Comparison of ENCODE assay signal across 8 cellular contexts in genomic region chr2:69829243-69830044, GRCh38. TPM values are rescaled to one million over a fixed set of nuclear protein-coding genes. Genes with fewer than 3 reads are reported as not detected.
DNase-seq lines count a peak whose midpoint lies in the region; ATAC-seq, FAIRE-seq and TF ChIP-seq lines count a peak whose summit lies in the region.

A gene with protein sequence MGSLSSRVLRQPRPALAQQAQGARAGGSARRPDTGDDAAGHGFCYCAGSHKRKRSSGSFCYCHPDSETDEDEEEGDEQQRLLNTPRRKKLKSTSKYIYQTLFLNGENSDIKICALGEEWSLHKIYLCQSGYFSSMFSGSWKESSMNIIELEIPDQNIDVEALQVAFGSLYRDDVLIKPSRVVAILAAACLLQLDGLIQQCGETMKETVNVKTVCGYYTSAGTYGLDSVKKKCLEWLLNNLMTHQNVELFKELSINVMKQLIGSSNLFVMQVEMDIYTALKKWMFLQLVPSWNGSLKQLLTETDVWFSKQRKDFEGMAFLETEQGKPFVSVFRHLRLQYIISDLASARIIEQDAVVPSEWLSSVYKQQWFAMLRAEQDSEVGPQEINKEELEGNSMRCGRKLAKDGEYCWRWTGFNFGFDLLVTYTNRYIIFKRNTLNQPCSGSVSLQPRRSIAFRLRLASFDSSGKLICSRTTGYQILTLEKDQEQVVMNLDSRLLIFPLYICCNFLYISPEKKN (plus strand): TSS chr2:69829660. CDS start chr2:69829893, 233 bp downstream.

- WGBS in pancreas, 2 donors: 0% methylated on average over 66 to 74 of the region's 74 CpGs
- WGBS in thyroid gland, 2 donors: 0 to 1% methylated on average over 25 to 29 of the region's 74 CpGs

- intact Hi-C loops in Right ventricle myocardium superior (cut with DNase I) (no loop called here), pancreas (cut with DNase I) (no loop called here), thyroid gland (cut with DNase I) (no loop called here)

- H2AFZ ChIP-seq in SU-DHL-6 (ENCODE audit: low read depth, low read length, severe bottlenecking): peak within 1 kb of the TSS; percentile 83

- H3K9me3 ChIP-seq in SU-DHL-6 (ENCODE audit: insufficient read depth, low read length): no peaks in the 10 kb centered on the region
- no peaks in the 10 kb centered on the region for H3K9me3 ChIP-seq in pancreas
- no peaks in the 10 kb centered on the region for H3K9me3 ChIP-seq in thyroid gland

- H3F3A ChIP-seq in SU-DHL-6 (ENCODE audit: insufficient read depth): no peaks in the 10 kb centered on the region

- H4K20me1 ChIP-seq in SU-DHL-6 (ENCODE audit: low read depth, low read length): no peaks in the 10 kb centered on the region

- H3K36me3 ChIP-seq in SU-DHL-6 (ENCODE audit: low read length) (0 out of 2 replicates have a peak, but pooled peaks cover under 1% of the 10 kb centered on the region), pancreas (peaks cover 0 to 5% (median 0%) of the 10 kb centered on the region in 3 donors), thyroid gland (no peaks in the 10 kb centered on the region)

- H3K27me3 Mint-ChIP-seq in activated naive CD8-positive, alpha-beta T cell treated with anti-CD3 and anti-CD28 coated beads, Interleukin-2, amount 10 ng/mL, durations not matched to agents 7 days and 5 days: no peaks in the 10 kb centered on the region

- H3K4me1 ChIP-seq in pancreas (peaks cover 0 to 11% (median 4%) of the 10 kb centered on the region in 3 donors), thyroid gland (peaks cover 14 to 24% of the 10 kb centered on the region in 2 donors)

- H3K27ac ChIP-seq in SU-DHL-6 (ENCODE audit: low read depth, low read length): peak within 1 kb of the TSS; percentile 51
- H3K27ac ChIP-seq in pancreas: peak within 1 kb of the TSS; percentile 64 to 96 (median 84)
- H3K27ac ChIP-seq in thyroid gland: peak within 1 kb of the TSS; percentile 70 to 96 (median 94)

- H3K27me3 ChIP-seq in SU-DHL-6 (ENCODE audit: low read length) (no peaks in the 10 kb centered on the region), pancreas (no peaks in the 10 kb centered on the region), thyroid gland (no peaks in the 10 kb centered on the region)

- peak within 1 kb of the TSS; percentile 86 for H3K4me3 ChIP-seq in GM12875 (ENCODE audit: low read depth, low read length)
- peak within 1 kb of the TSS; percentile 85 for H3K4me3 ChIP-seq in SU-DHL-6 (ENCODE audit: insufficient read depth, low read length, poor library complexity, severe bottlenecking)
- H3K4me3 ChIP-seq in pancreas: peak within 1 kb of the TSS; percentile 89 to 99 (median 94)
- H3K4me3 ChIP-seq in thyroid gland (replicated peaks in 1 of 3): peak within 1 kb of the TSS; percentile 62 to 85 (median 71)

- TF ChIP-seq CTCF in GM12875 (IDR thresholded peaks at IDR 0.05; ENCODE audit: borderline replicate concordance, insufficient read depth, low read depth, low read length) (no peak), SU-DHL-6 (IDR thresholded peaks at IDR 0.05; ENCODE audit: insufficient read depth, low read length, poor library complexity, severe bottlenecking) (no peak), pancreas (IDR thresholded peaks at IDR 0.05) (no peak), thyroid gland (IDR thresholded peaks at IDR 0.05) (no peak)

- H3K36me3 Mint-ChIP-seq in activated naive CD8-positive, alpha-beta T cell treated with anti-CD3 and anti-CD28 coated beads, Interleukin-2, amount 10 ng/mL, durations not matched to agents 7 days and 5 days: peaks cover 17% of the 10 kb centered on the region

- POLR2A ChIA-PET in activated naive CD8-positive, alpha-beta T cell treated with anti-CD3 and anti-CD28 coated beads, Interleukin-2, amount 10 ng/mL, durations not matched to agents 7 days and 5 days (lab: Charles Lee): interaction anchor here (0.6 to 1.6 kb wide), 10 partner anchors 13 to 463 kb away, joined by 3 to 5 read pairs (median 3); partner anchors contain the start of genes ANXA4, NFU1 and SNRNP27

- ATAC-seq in HG02763 (IDR thresholded peaks at IDR 0.05; ENCODE audit: unreplicated experiment) (peak; percentile 92), Right ventricle myocardium superior (ENCODE audit: poor library complexity) (peak; percentile 99), pancreas (peak; percentile 92 to 97 (median 94))
- peak; percentile 94 for ATAC-seq in activated naive CD8-positive, alpha-beta T cell treated with anti-CD3 and anti-CD28 coated beads, Interleukin-2, amount 10 ng/mL, durations not matched to agents 7 days and 5 days (ENCODE audit: low read depth)

- TF ChIP-seq POLR2A in thyroid gland (IDR thresholded peaks at IDR 0.05): peak; percentile 3 to 96

- no peaks in the 10 kb centered on the region for H3K9me3 Mint-ChIP-seq in activated naive CD8-positive, alpha-beta T cell treated with anti-CD3 and anti-CD28 coated beads, Interleukin-2, amount 10 ng/mL, durations not matched to agents 7 days and 5 days

- H3K4me3 Mint-ChIP-seq in activated naive CD8-positive, alpha-beta T cell treated with anti-CD3 and anti-CD28 coated beads, Interleukin-2, amount 10 ng/mL, durations not matched to agents 7 days and 5 days: peak within 1 kb of the TSS; percentile 89

- peak within 1 kb of the TSS; percentile 86 for H3K9ac ChIP-seq in SU-DHL-6 (ENCODE audit: low read length)

- no peaks in the 10 kb centered on the region for H3K9me2 ChIP-seq in SU-DHL-6 (replicated peaks; ENCODE audit: insufficient read depth, low read length)

- peaks cover 48% of the 10 kb centered on the region for H3K79me2 ChIP-seq in SU-DHL-6 (ENCODE audit: insufficient read depth, low read length)

- DNase-seq in NCI-H1417 (lab: John Stamatoyannopoulos, UW) (peak; percentile 98 to 99 (median 99)), Right ventricle myocardium superior (peak; percentile 99), pancreas (peak; percentile 95 to 100 (median 98)), thyroid gland (peak; percentile 97)
- peak; percentile 100 for DNase-seq in activated naive CD8-positive, alpha-beta T cell treated with anti-CD3 and anti-CD28 coated beads, Interleukin-2, amount 10 ng/mL, durations not matched to agents 7 days and 5 days

- peaks cover 49% of the 10 kb centered on the region for H3K4me1 Mint-ChIP-seq in activated naive CD8-positive, alpha-beta T cell treated with anti-CD3 and anti-CD28 coated beads, Interleukin-2, amount 10 ng/mL, durations not matched to agents 7 days and 5 days

- no peak for FAIRE-seq in pancreas (lab: Jason Lieb, UNC)

- H3K4me2 ChIP-seq in SU-DHL-6 (ENCODE audit: low read depth, low read length, poor library complexity, severe bottlenecking): peak within 1 kb of the TSS; percentile 89

- peak within 1 kb of the TSS; percentile 96 for H3K27ac Mint-ChIP-seq in activated naive CD8-positive, alpha-beta T cell treated with anti-CD3 and anti-CD28 coated beads, Interleukin-2, amount 10 ng/mL, durations not matched to agents 7 days and 5 days

RNA-seq across cellular contexts. Expression of the gene that starts here (rescaled TPM):
- 10 to 100 TPM; 26.0 to 30.0 TPM for total RNA-seq in activated naive CD8-positive, alpha-beta T cell treated with anti-CD3 and anti-CD28 coated beads, Interleukin-2, amount 10 ng/mL, durations not matched to agents 7 days and 5 days
- total RNA-seq in Right ventricle myocardium superior (4.1 TPM), pancreas (10 to 100 TPM in 2 of 6 donors, 1 to 10 TPM in 4; 9.2 to 15.4 (median 9.4) TPM), thyroid gland (10 to 100 TPM; 15.1 to 19.8 (median 17.1) TPM)
- polyA plus RNA-seq in pancreas: 10 to 100 TPM in 1 of 2 donors, 1 to 10 TPM in 1; 7.6 to 12.9 TPM

Comparison
In these comparisons a context has a peak if more than half of its experiments do, and no peak if none do; other contexts are left out.
1. Peak in every context shown above with its lines: DNase-seq, ATAC-seq, H3K4me3 ChIP-seq and H3K27ac ChIP-seq.